Comparison of ENCODE assay signal across 5 cellular contexts in the genomic region with DNA sequence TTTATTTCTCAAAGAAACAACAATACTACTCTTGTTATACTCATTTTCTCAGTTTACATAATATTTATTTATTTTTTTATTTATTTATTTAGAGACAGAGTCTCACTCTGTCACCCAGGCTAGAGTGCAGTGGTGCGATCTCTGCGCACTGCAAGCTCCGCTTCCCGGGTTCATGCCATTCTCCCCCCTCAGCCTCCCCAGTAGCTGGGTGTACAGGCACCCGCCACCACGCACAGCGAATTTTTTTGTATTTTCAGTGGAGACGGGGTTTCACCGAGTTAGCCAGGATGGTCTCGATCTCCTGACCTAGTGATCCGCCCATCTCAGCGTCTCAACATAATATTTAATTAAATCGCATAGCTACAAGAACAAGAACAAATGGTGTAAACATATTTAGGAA.
DNase-seq lines count a peak whose midpoint lies in the region; ATAC-seq, FAIRE-seq and TF ChIP-seq lines count a peak whose summit lies in the region.
"Not testable (repeated sequence)": the region's sequence is repeated elsewhere in the genome, so short reads cannot be mapped to it uniquely, and the experiment has no call there.

No MANE protein-coding gene starts in this region.

- H3K36me3 ChIP-seq in kidney (ENCODE audit: control insufficient read depth in 1 of 2, insufficient read depth in 2 of 2, low read length in 2 of 2) = not testable (repeated sequence)

- intact Hi-C loops in Right ventricle myocardium inferior (cut with DNase I); kidney (cut with DNase I); posterior vena cava (cut with DNase I): not testable (repeated sequence)

- not testable (repeated sequence) for H3K4me3 ChIP-seq in kidney (ENCODE audit: low read length in 2 of 2)

- not testable (repeated sequence) for H3K27me3 Mint-ChIP-seq in activated naive CD4-positive, alpha-beta T cell treated with anti-CD3 and anti-CD28 coated beads, Interleukin-2, amount 10 ng/mL, durations not matched to agents 7 days and 5 days; chondrocyte (ENCODE audit: low read depth)

- H3K4me3 Mint-ChIP-seq in activated naive CD4-positive, alpha-beta T cell treated with anti-CD3 and anti-CD28 coated beads, Interleukin-2, amount 10 ng/mL, durations not matched to agents 7 days and 5 days; chondrocyte (ENCODE audit: unreplicated experiment): not testable (repeated sequence)

- H3K4me1 ChIP-seq in kidney (ENCODE audit: control insufficient read depth in 1 of 2, insufficient read depth in 1 of 2, low read depth in 1 of 2, low read length in 2 of 2) = not testable (repeated sequence)

- not testable (repeated sequence) for H3K9ac ChIP-seq in kidney (ENCODE audit: low read length in 2 of 2)

- H3K27ac Mint-ChIP-seq in activated naive CD4-positive, alpha-beta T cell treated with anti-CD3 and anti-CD28 coated beads, Interleukin-2, amount 10 ng/mL, durations not matched to agents 7 days and 5 days = peak overlapping the region; percentile 8
- not testable (repeated sequence) for H3K27ac Mint-ChIP-seq in chondrocyte (ENCODE audit: unreplicated experiment)

- not testable (repeated sequence) for TF ChIP-seq CTCF in chondrocyte (IDR thresholded peaks at IDR 0.05); kidney (IDR thresholded peaks at IDR 0.05; ENCODE audit: borderline replicate concordance, extremely low read depth, insufficient read depth)

- not testable (repeated sequence) for ATAC-seq in Right ventricle myocardium inferior

- not testable (repeated sequence) for H3K4me1 Mint-ChIP-seq in activated naive CD4-positive, alpha-beta T cell treated with anti-CD3 and anti-CD28 coated beads, Interleukin-2, amount 10 ng/mL, durations not matched to agents 7 days and 5 days; chondrocyte (ENCODE audit: low read depth)

- H3K36me3 Mint-ChIP-seq in activated naive CD4-positive, alpha-beta T cell treated with anti-CD3 and anti-CD28 coated beads, Interleukin-2, amount 10 ng/mL, durations not matched to agents 7 days and 5 days; chondrocyte (ENCODE audit: low read depth): not testable (repeated sequence)

- peaks cover 37% of the 10 kb centered on the region for H3K9me3 Mint-ChIP-seq in activated naive CD4-positive, alpha-beta T cell treated with anti-CD3 and anti-CD28 coated beads, Interleukin-2, amount 10 ng/mL, durations not matched to agents 7 days and 5 days
- peaks cover 67% of the 10 kb centered on the region for H3K9me3 Mint-ChIP-seq in chondrocyte (ENCODE audit: low read depth)

- DNase-seq in activated naive CD4-positive, alpha-beta T cell treated with anti-CD3 and anti-CD28 coated beads, Interleukin-2, amount 10 ng/mL, durations not matched to agents 7 days and 5 days = not testable (repeated sequence)
- DNase-seq in chondrocyte (ENCODE audit: low spot score) (peak; percentile 89), Right ventricle myocardium inferior (ENCODE audit: missing footprints) (peak; percentile 42), kidney (peak; percentile 53), posterior vena cava (ENCODE audit: low spot score) (peak; percentile 60)

- not testable (repeated sequence) for H3K27ac ChIP-seq in kidney (ENCODE audit: low read depth in 2 of 2, low read length in 2 of 2)

- not testable (repeated sequence) for H3K9me3 ChIP-seq in kidney (ENCODE audit: control insufficient read depth in 1 of 2, low read length in 2 of 2)

- CTCF ChIA-PET in activated naive CD4-positive, alpha-beta T cell treated with anti-CD3 and anti-CD28 coated beads, Interleukin-2, amount 10 ng/mL, durations not matched to agents 7 days and 5 days (lab: Charles Lee) = not testable (repeated sequence)

- FAIRE-seq in kidney (lab: Jason Lieb, UNC) = not testable (repeated sequence)
